20 cellular contexts compared by ENCODE assay signal in genomic region chr16:78985736-78986605, GRCh38.
"Had no signal": no experiment of that assay in that cellular context is flagged by ENCODE, and none has a peak within 500 bp of the region (broad histone marks: within the 10 kb centered on the region; RNA-seq: fewer than 3 reads in every experiment).

No MANE protein-coding gene starts in this region.

- H3K9me3 Mint-ChIP-seq: activated T-cell treated with anti-CD3 and anti-CD28 coated beads, Interleukin-2, amount 50 U/mL, for 24 hours; natural killer cell; WTC11 had no signal

- H3K27me3 ChIP-seq: adrenal gland, ascending aorta, ovary, thyroid gland had no signal

- DNase-seq: activated CD4-positive, alpha-beta T cell treated with anti-CD3 and anti-CD28 coated beads, Interleukin-2, amount 50 U/mL, for 4 hours; activated CD8-positive, alpha-beta memory T cell treated with anti-CD3 and anti-CD28 coated beads for 24 hours; activated CD8-positive, alpha-beta memory T cell treated with anti-CD3 and anti-CD28 coated beads, Interleukin-2, amount 50 U/mL, for 4 hours; activated T-cell treated with anti-CD3 and anti-CD28 coated beads, Interleukin-2, amount 50 U/mL, for 24 hours; adrenal gland; effector CD4-positive, alpha-beta T cell; foreskin melanocyte; midbrain; natural killer cell; ovary; stimulated activated CD4-positive, alpha-beta T cell treated with anti-CD3 and anti-CD28 coated beads, Interleukin-12 subunit alpha, Interleukin-12 subunit beta, amount 100 ng/mL, for 4 hours; stimulated activated CD4-positive, alpha-beta T cell treated with anti-CD3 and anti-CD28 coated beads, Interleukin-4, amount 100 ng/mL, for 4 hours; stimulated activated naive CD8-positive, alpha-beta T cell treated with anti-CD3 and anti-CD28 coated beads, Interleukin-15, Interleukin-2, amounts not matched to agents 100 U/mL and 50 U/mL, for 24 hours; thyroid gland had no signal

- ATAC-seq: activated T-helper 17 cell treated with anti-CD3 and anti-CD28 coated beads, Interleukin-2, amount 50 U/mL, for 72 hours; natural killer cell; stimulated activated naive CD8-positive, alpha-beta T cell treated with anti-CD3 and anti-CD28 coated beads, Interleukin-15, Interleukin-2, amounts not matched to agents 100 U/mL and 50 U/mL, for 24 hours; WTC11 had no signal

- H3K27me3 Mint-ChIP-seq: activated naive CD8-positive, alpha-beta T cell; activated T-cell treated with anti-CD3 and anti-CD28 coated beads, Interleukin-2, amount 50 U/mL, for 24 hours; activated T-helper 17 cell treated with anti-CD3 and anti-CD28 coated beads, Interleukin-2, amount 50 U/mL, for 72 hours had no signal

- H3K4me3 ChIP-seq: adrenal gland, ascending aorta, ovary, prostate gland, thyroid gland had no signal

- H3K36me3 ChIP-seq: adrenal gland, ascending aorta, ovary, prostate gland, thyroid gland had no signal

- H3K4me1 ChIP-seq: adrenal gland, ascending aorta, prostate gland, thyroid gland had no signal

- H3K36me3 Mint-ChIP-seq: natural killer cell, WTC11 had no signal

- H3K4me3 Mint-ChIP-seq: activated naive CD8-positive, alpha-beta T cell; activated T-cell treated with anti-CD3 and anti-CD28 coated beads, Interleukin-2, amount 50 U/mL, for 24 hours; activated T-helper 17 cell treated with anti-CD3 and anti-CD28 coated beads, Interleukin-2, amount 50 U/mL, for 72 hours; dendritic cell treated with granulocyte-macrophage colony-stimulating factor and Interleukin-4, amounts not matched to agents 40 ng/mL and 50 ng/mL, for 4 days; natural killer cell; WTC11 had no signal

- H3K9me3 ChIP-seq: adrenal gland, ascending aorta, ovary, prostate gland, thyroid gland had no signal

- H3K27ac ChIP-seq: adrenal gland, ascending aorta, ovary, prostate gland, thyroid gland had no signal

- H3K27ac Mint-ChIP-seq: activated naive CD8-positive, alpha-beta T cell; activated T-cell treated with anti-CD3 and anti-CD28 coated beads, Interleukin-2, amount 50 U/mL, for 24 hours; activated T-helper 17 cell treated with anti-CD3 and anti-CD28 coated beads, Interleukin-2, amount 50 U/mL, for 72 hours; dendritic cell treated with granulocyte-macrophage colony-stimulating factor and Interleukin-4, amounts not matched to agents 40 ng/mL and 50 ng/mL, for 4 days; natural killer cell; WTC11 had no signal
